ENCODE assay signal across 26 cellular contexts in genomic region chr7:107505362-107505761, GRCh38. TPM values are rescaled to one million over a fixed set of nuclear protein-coding genes. Genes with fewer than 3 reads are reported as not detected.
"Had no signal": no experiment of that assay in that cellular context is flagged by ENCODE, and none has a peak within 500 bp of the region (broad histone marks: within the 10 kb centered on the region; RNA-seq: fewer than 3 reads in every experiment).

No MANE protein-coding gene starts in this region.

- H3K27me3 Mint-ChIP-seq: memory B cell, naive B cell had no signal

- H3K36me3 ChIP-seq: left ventricle myocardium inferior, right lobe of liver had no signal

- H3K9me3 Mint-ChIP-seq: stimulated activated effector memory CD8-positive, alpha-beta T cell treated with anti-CD3 and anti-CD28 coated beads, Interleukin-12 subunit alpha, Interleukin-12 subunit beta, amount 100 ng/mL, for 72 hours had no signal

- H3K27ac ChIP-seq: coronary artery, hepatocyte, left ventricle myocardium inferior, lower lobe of right lung, psoas muscle, right lobe of liver, testis had no signal

- H3K9me3 ChIP-seq: left ventricle myocardium inferior, lower lobe of right lung, psoas muscle, right lobe of liver, testis had no signal

- H3K27me3 ChIP-seq: hepatocyte, right lobe of liver, testis had no signal

- H3K4me3 ChIP-seq: coronary artery, hepatocyte, left ventricle myocardium inferior, lower lobe of right lung, psoas muscle, right lobe of liver, testis had no signal

- DNase-seq: effector CD4-positive, alpha-beta T cell; endodermal cell; foreskin melanocyte; head of caudate nucleus; kidney; left cardiac atrium; left ventricle myocardium inferior; lower lobe of right lung; midbrain; naive B cell; nephron progenitor cell; psoas muscle; retina; stimulated activated CD4-positive, alpha-beta T cell treated with anti-CD3 and anti-CD28 coated beads, Interleukin-4, amount 100 ng/mL, for 1 hour; stimulated activated CD8-positive, alpha-beta memory T cell treated with anti-CD3 and anti-CD28 coated beads, Interleukin-4, amount 100 ng/mL, for 48 hours; stimulated activated naive CD8-positive, alpha-beta T cell treated with anti-CD3 and anti-CD28 coated beads, Interleukin-15, Interleukin-2, amounts not matched to agents 100 U/mL and 50 U/mL, for 24 hours; testis had no signal

- H3K4me3 Mint-ChIP-seq: endodermal cell; memory B cell; naive B cell; nephron progenitor cell; stimulated activated effector memory CD8-positive, alpha-beta T cell treated with anti-CD3 and anti-CD28 coated beads, Interleukin-12 subunit alpha, Interleukin-12 subunit beta, amount 100 ng/mL, for 72 hours had no signal

- FAIRE-seq: endothelial cell of umbilical vein, kidney had no signal

- H3K27ac Mint-ChIP-seq: endodermal cell; memory B cell; nephron progenitor cell; stimulated activated effector memory CD8-positive, alpha-beta T cell treated with anti-CD3 and anti-CD28 coated beads, Interleukin-12 subunit alpha, Interleukin-12 subunit beta, amount 100 ng/mL, for 72 hours had no signal

- H3K4me1 ChIP-seq: testis had no signal

RNA-seq across cellular contexts. Expression of gene GPR22, which starts 35.5 kb away (rescaled TPM):
- total RNA-seq: dermis microvascular lymphatic vessel endothelial cell, endodermal cell, endothelial cell of umbilical vein, kidney, lower lobe of right lung, omental fat pad, right lobe of liver, testis had no signal
- polyA plus RNA-seq: endothelial cell of umbilical vein, esophagus had no signal
